ENCODE assay signal across 12 cellular contexts in genomic region chr16:11390573-11391495, GRCh38. TPM values are rescaled to one million over a fixed set of nuclear protein-coding genes. Genes with fewer than 3 reads are reported as not detected.
DNase-seq lines count a peak whose midpoint lies in the region; ATAC-seq, FAIRE-seq and TF ChIP-seq lines count a peak whose summit lies in the region.
"Had no signal": no experiment of that assay in that cellular context is flagged by ENCODE, and none has a peak within 500 bp of the region (broad histone marks: within the 10 kb centered on the region; RNA-seq: fewer than 3 reads in every experiment).

No MANE protein-coding gene starts in this region.

- H3K36me3 Mint-ChIP-seq in GM23338 (ENCODE audit: low read depth): no peaks in the 10 kb centered on the region
- H3K36me3 Mint-ChIP-seq: natural killer cell treated with Interleukin-12 subunit alpha and Interleukin-12 subunit beta and Interleukin-15 and Interleukin-18, amount 100 ng/mL, for 72 hours had no signal

- H3F3A ChIP-seq in GM23338 (replicated peaks; ENCODE audit: low read depth): peaks cover 8% of the 10 kb centered on the region; the same call in 1 of the 2 replicates

- peaks cover 12% of the 10 kb centered on the region for H3K4me1 ChIP-seq in GM23338 (ENCODE audit: insufficient read depth)
- H3K4me1 ChIP-seq in osteoblast (ENCODE audit: insufficient read depth, low read length): peaks cover 8% of the 10 kb centered on the region
- peaks cover 3 to 55% (median 19%) of the 10 kb centered on the region in 3 donors for H3K4me1 ChIP-seq in esophagus squamous epithelium

- H4K20me1 ChIP-seq in GM23338 (replicated peaks; ENCODE audit: insufficient read depth) (no peaks in the 10 kb centered on the region), osteoblast (ENCODE audit: insufficient read depth, low read length) (no peaks in the 10 kb centered on the region)

- no peaks in the 10 kb centered on the region for H3K79me2 ChIP-seq in GM23338 (replicated peaks; ENCODE audit: insufficient read depth)
- H3K79me2 ChIP-seq in osteoblast (ENCODE audit: insufficient read depth, low read length): no peaks in the 10 kb centered on the region

- no peak overlapping the region for H3K4me3 ChIP-seq in GM23338
- H3K4me3 ChIP-seq in bronchial epithelial cell (ENCODE audit: low read depth, low read length): no peak overlapping the region
- no peak overlapping the region for H3K4me3 ChIP-seq in osteoblast (ENCODE audit: insufficient read depth, low read length)
- H3K4me3 ChIP-seq in esophagus squamous epithelium: no peak overlapping the region
- H3K4me3 ChIP-seq: GM23248, thyroid gland had no signal

- no peak for FAIRE-seq in bronchial epithelial cell (lab: Jason Lieb, UNC)
- FAIRE-seq: islet of Langerhans, TTC549 had no signal

- DNase-seq in GM23338 (ENCODE audit: low spot score) (no peak), NCI-H1694 treated with DMSO at 0.1 percent for 48 hours (lab: John Stamatoyannopoulos, UW) (peak; percentile 26), bronchial epithelial cell (ENCODE audit: low read depth) (peak; percentile 33), osteoblast (ENCODE audit: insufficient read length, low spot score, missing footprints) (peak; percentile 64), esophagus squamous epithelium (lab: John Stamatoyannopoulos, UW) (no peak)
- DNase-seq: GM23248 had no signal

- TF ChIP-seq CTCF in GM23338 (conservative IDR thresholded peaks at IDR 0.05; ENCODE audit: low read depth in 2 of 2): no peak
- TF ChIP-seq CTCF in bronchial epithelial cell (IDR thresholded peaks at IDR 0.05; ENCODE audit: insufficient read depth, low read length, severe bottlenecking): no peak
- no peak for TF ChIP-seq CTCF in osteoblast (IDR thresholded peaks at IDR 0.05; ENCODE audit: extremely low read depth, low read depth, low read length)
- TF ChIP-seq CTCF in esophagus squamous epithelium (IDR thresholded peaks at IDR 0.05): no peak

- no peaks in the 10 kb centered on the region for H3K9me2 ChIP-seq in GM23338 (ENCODE audit: insufficient read depth)

- ATAC-seq in GM23338 (peak; percentile 15), HG03354 (IDR thresholded peaks at IDR 0.05; ENCODE audit: poor library complexity, severe bottlenecking, unreplicated experiment) (no peak), GM18861 (IDR thresholded peaks at IDR 0.05; ENCODE audit: unreplicated experiment) (no peak)
- ATAC-seq: natural killer cell treated with Interleukin-12 subunit alpha and Interleukin-12 subunit beta and Interleukin-15 and Interleukin-18, amount 100 ng/mL, for 72 hours had no signal

- H3K36me3 ChIP-seq in GM23338 (ENCODE audit: insufficient read depth): no peaks in the 10 kb centered on the region
- no peaks in the 10 kb centered on the region for H3K36me3 ChIP-seq in bronchial epithelial cell (ENCODE audit: control insufficient read depth, insufficient read depth, low read length)
- no peaks in the 10 kb centered on the region for H3K36me3 ChIP-seq in osteoblast (ENCODE audit: insufficient read depth, low read length)
- no peaks in the 10 kb centered on the region for H3K36me3 ChIP-seq in esophagus squamous epithelium
- H3K36me3 ChIP-seq: thyroid gland had no signal

- H3K27me3 Mint-ChIP-seq in GM23338 (ENCODE audit: insufficient read depth, low read depth, poor library complexity): peaks cover 17% of the 10 kb centered on the region
- H3K27me3 Mint-ChIP-seq: natural killer cell treated with Interleukin-12 subunit alpha and Interleukin-12 subunit beta and Interleukin-15 and Interleukin-18, amount 100 ng/mL, for 72 hours had no signal

- peak overlapping the region; percentile 45 for H3K27ac Mint-ChIP-seq in GM23338

- H3K4me2 ChIP-seq in GM23338 (no peak overlapping the region), osteoblast (ENCODE audit: insufficient read depth, low read length) (no peak overlapping the region)

- no peak for TF ChIP-seq POLR2A in esophagus squamous epithelium (IDR thresholded peaks at IDR 0.05)

- H3K9me3 Mint-ChIP-seq in GM23338: no peaks in the 10 kb centered on the region; the same call in 2 of the 3 replicates
- H3K9me3 Mint-ChIP-seq: natural killer cell treated with Interleukin-12 subunit alpha and Interleukin-12 subunit beta and Interleukin-15 and Interleukin-18, amount 100 ng/mL, for 72 hours had no signal

- peaks cover 34% of the 10 kb centered on the region for H3K4me1 Mint-ChIP-seq in GM23338

- WGBS in esophagus squamous epithelium, 2 donors: 53 to 62% methylated on average over 4 to 13 of the region's 15 CpGs

- peak overlapping the region; percentile 59; the same call in 1 of the 2 replicates for H2AFZ ChIP-seq in GM23338
- H2AFZ ChIP-seq in osteoblast (ENCODE audit: low read length): no peak overlapping the region
- H2AFZ ChIP-seq: GM23248 had no signal

- H3K9me3 ChIP-seq in osteoblast (ENCODE audit: low read depth, low read length) (no peaks in the 10 kb centered on the region), esophagus squamous epithelium (no peaks in the 10 kb centered on the region)
- H3K9me3 ChIP-seq: thyroid gland had no signal

- no peak overlapping the region; the same call in 2 of the 3 replicates for H3K4me3 Mint-ChIP-seq in GM23338
- H3K4me3 Mint-ChIP-seq: natural killer cell treated with Interleukin-12 subunit alpha and Interleukin-12 subunit beta and Interleukin-15 and Interleukin-18, amount 100 ng/mL, for 72 hours had no signal

- H3K27me3 ChIP-seq in GM23338 (ENCODE audit: insufficient read depth): no peaks in the 10 kb centered on the region
- no peaks in the 10 kb centered on the region for H3K27me3 ChIP-seq in bronchial epithelial cell (ENCODE audit: control insufficient read depth, insufficient read depth, low read length)
- no peaks in the 10 kb centered on the region for H3K27me3 ChIP-seq in osteoblast (ENCODE audit: insufficient read depth, low read length)
- H3K27me3 ChIP-seq in esophagus squamous epithelium: peaks cover 0 to 7% (median 0%) of the 10 kb centered on the region in 4 donors
- H3K27me3 ChIP-seq: thyroid gland had no signal

- intact Hi-C loops in esophagus squamous epithelium (cut with DNase I): loop anchor here (10.0 kb wide), 1 partner anchor 426 kb away; no protein-coding TSS in a partner anchor

- peak overlapping the region; percentile 83 for H3K27ac ChIP-seq in GM23338 (ENCODE audit: low read depth)
- H3K27ac ChIP-seq in osteoblast (ENCODE audit: low read depth, low read length): no peak overlapping the region
- H3K27ac ChIP-seq in esophagus squamous epithelium: no peak overlapping the region
- H3K27ac ChIP-seq: GM23248 had no signal

TF ChIP-seq in GM23338, 12 proteins besides CTCF, POLR2A, EP300 and RAD21 (continues in another document):
- TF ChIP-seq ETS1 (IDR thresholded peaks at IDR 0.05) (no peak), EZH2phosphoT487 (IDR thresholded peaks at IDR 0.05; ENCODE audit: unreplicated experiment) (no peak), EZH2 (IDR thresholded peaks at IDR 0.05; ENCODE audit: low read depth, unreplicated experiment) (no peak), STAT1 (IDR thresholded peaks at IDR 0.05; ENCODE audit: unreplicated experiment) (no peak), ZNF114 (CRISPR knock-in tag; IDR thresholded peaks at IDR 0.05) (no peak), CREB1 (CRISPR knock-in tag; IDR thresholded peaks at IDR 0.05; ENCODE audit: low read depth) (no peak), REST (IDR thresholded peaks at IDR 0.05; ENCODE audit: unreplicated experiment) (no peak)

RNA-seq across cellular contexts. Expression of gene RMI2, which starts 45.6 kb away (rescaled TPM):
- 98.2 and 120 TPM in 2 replicates for total RNA-seq in GM23338 (2014; rRNA removed; shearing (Covaris generic))
- 103 and 108 TPM in 2 replicates for polyA plus RNA-seq in GM23338 (2016; fragmentation: Nextera tagmentation; extraction: Ambion mirVana)
- total RNA-seq in bronchial epithelial cell: 2.6 and 3.8 TPM in 2 replicates
- 1.4 and 1.8 TPM in 2 replicates for total RNA-seq in osteoblast
- 10 to 100 TPM in 1 of 4 donors, 1 to 10 TPM in 3; 4.6 to 12.0 (median 8.1) TPM for total RNA-seq in esophagus squamous epithelium

Comparison
In these comparisons a context has a peak if more than half of its experiments do, and no peak if none do; other contexts are left out.
1. DNase-seq: peak in NCI-H1694 treated with DMSO at 0.1 percent for 48 hours (single experiment), bronchial epithelial cell (single experiment) and osteoblast (single experiment); none in GM23338 (single experiment) and esophagus squamous epithelium (single experiment).